9 cellular contexts compared by ENCODE assay signal in the genomic region with DNA sequence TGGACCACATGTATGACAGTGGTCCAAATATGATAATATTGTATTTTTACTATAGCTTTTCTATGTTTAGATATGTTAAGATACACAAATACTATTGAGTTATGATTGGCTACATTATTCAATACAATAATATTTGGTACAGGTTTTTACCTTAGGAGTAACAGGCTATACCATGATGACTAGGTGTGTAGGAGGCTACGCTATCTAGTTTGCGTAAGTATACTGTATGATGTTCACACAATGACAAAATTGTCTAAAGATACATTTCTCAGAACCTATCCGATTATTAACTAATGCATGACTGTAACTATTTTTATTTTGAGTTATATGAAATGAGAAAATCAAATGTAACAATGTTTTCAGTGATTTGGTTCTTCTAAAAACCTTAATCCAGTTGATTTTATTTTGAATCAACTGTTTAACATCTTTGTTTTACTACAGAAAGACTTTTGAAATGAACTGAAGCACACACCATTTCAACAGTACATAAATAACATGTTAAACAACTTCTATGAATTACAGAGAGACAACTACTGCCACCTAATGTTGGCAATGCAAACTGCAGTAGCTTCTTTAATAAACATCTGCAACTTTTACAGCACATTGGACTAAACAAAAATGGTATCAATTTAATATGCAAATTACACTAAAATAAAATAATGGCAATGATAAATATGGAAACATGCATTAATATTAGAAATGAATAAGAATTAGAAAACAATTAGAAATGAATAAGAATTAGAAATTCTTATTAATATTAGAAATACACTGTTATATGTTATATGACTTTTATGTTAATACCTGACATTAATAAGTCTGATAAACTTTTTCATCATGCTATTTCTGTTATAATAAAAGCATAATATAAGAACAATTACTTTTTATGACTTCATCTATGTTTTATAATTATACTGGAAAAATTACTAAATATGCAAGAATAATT.
DNase-seq lines count a peak whose midpoint lies in the region; ATAC-seq and TF ChIP-seq lines count a peak whose summit lies in the region.
"Had no signal": no experiment of that assay in that cellular context is flagged by ENCODE, and none has a peak within 500 bp of the region (broad histone marks: within the 10 kb centered on the region; RNA-seq: fewer than 3 reads in every experiment).

No MANE protein-coding gene starts in this region.

- H3K36me3 ChIP-seq in Panc1 (ENCODE audit: control insufficient read depth, insufficient read depth, low read length) (no peaks in the 10 kb centered on the region), vagina (no peaks in the 10 kb centered on the region)
- H3K36me3 ChIP-seq: BLaER1 treated with 17β-estradiol and CSF1 and Interleukin-3, amounts not matched to agents 10 nM and 100 nM had no signal

- H3K9me3 ChIP-seq in Panc1 (ENCODE audit: control insufficient read depth, insufficient read depth, low read depth, low read length) (no peaks in the 10 kb centered on the region), vagina (no peaks in the 10 kb centered on the region)
- H3K9me3 ChIP-seq: BLaER1 treated with 17β-estradiol and CSF1 and Interleukin-3, amounts not matched to agents 10 nM and 100 nM had no signal

- BruUV-seq in Panc1 (replicated peaks; lab: Mats Ljungman, UMichigan) = no TSS peak

- ATAC-seq in GM19397 (IDR thresholded peaks at IDR 0.05; ENCODE audit: unreplicated experiment) = peak; percentile 55
- ATAC-seq in Panc1 = no peak

- peak; percentile 65 for TF ChIP-seq RAD21 in Ishikawa (IDR thresholded peaks at IDR 0.05; ENCODE audit: low read depth)

- H3K4me3 ChIP-seq in Panc1 (ENCODE audit: low read depth in 2 of 2, low read length in 2 of 2) (no peak overlapping the region), cardiac fibroblast (replicated peaks in 1 of 2; ENCODE audit: low read depth in 2 of 2, low read length in 2 of 2) (no peak overlapping the region), vagina (no peak overlapping the region)
- H3K4me3 ChIP-seq: BLaER1 treated with 17β-estradiol and CSF1 and Interleukin-3, amounts not matched to agents 10 nM and 100 nM had no signal

- H3K4me1 ChIP-seq in Panc1 (ENCODE audit: control insufficient read depth, insufficient read depth, low read length) (no peaks in the 10 kb centered on the region), vagina (no peaks in the 10 kb centered on the region)
- H3K4me1 ChIP-seq: BLaER1 treated with 17β-estradiol and CSF1 and Interleukin-3, amounts not matched to agents 10 nM and 100 nM had no signal

- H3K27me3 ChIP-seq in Panc1 (ENCODE audit: control insufficient read depth, insufficient read depth, low read length) = no peaks in the 10 kb centered on the region
- no peaks in the 10 kb centered on the region for H3K27me3 ChIP-seq in vagina
- H3K27me3 ChIP-seq: BLaER1 treated with 17β-estradiol and CSF1 and Interleukin-3, amounts not matched to agents 10 nM and 100 nM had no signal

- POLR2A ChIA-PET in Panc1 (lab: Charles Lee) = no interaction called here

- TF ChIP-seq POLR2A in vagina (IDR thresholded peaks at IDR 0.05) = no peak

- intact Hi-C loops in Panc1 (cut with micrococcal nuclease; ENCODE audit: unreplicated experiment) (loop anchor here (5.0 kb wide), 1 partner anchor 52 kb away; no protein-coding TSS in a partner anchor), vagina (cut with DNase I) (loop anchor here (5.0 to 10.0 kb wide), 2 partner anchors 50 to 712 kb away; a partner anchor contains a TSS)

- TF ChIP-seq CTCF in Panc1 (IDR thresholded peaks at IDR 0.05) = peak; percentile 77; the same call in 1 of the 2 replicates
- peak; percentile 77 for TF ChIP-seq CTCF in cardiac fibroblast (IDR thresholded peaks at IDR 0.05; ENCODE audit: low read depth, low read length)
- TF ChIP-seq CTCF in vagina (IDR thresholded peaks at IDR 0.05) = peak; percentile 74 to 84 (median 82)

- TF ChIP-seq EP300 in Ishikawa (IDR thresholded peaks at IDR 0.05; ENCODE audit: borderline replicate concordance) = no peak

- CTCF ChIA-PET in Panc1 (lab: Charles Lee) = interaction anchor here (0.6 kb wide), 1 partner anchor 49 kb away, joined by 3 read pairs; no protein-coding TSS in a partner anchor

- in situ Hi-C loops in Panc1 (cut with HindIII; ENCODE audit: low pct_unique_long_range_greater_than_20kb, low sequenced_read_pairs) = no loop called here

- H3K27ac ChIP-seq in Panc1 (ENCODE audit: low read length) (no peak overlapping the region), vagina (no peak overlapping the region)
- H3K27ac ChIP-seq: BLaER1 treated with 17β-estradiol and CSF1 and Interleukin-3, amounts not matched to agents 10 nM and 100 nM had no signal

- DNase-seq in NCI-H1417 (lab: John Stamatoyannopoulos, UW) (peak; percentile 46 to 83 (median 67)), NCI-H1417 treated with DMSO at 0.1 percent for 48 hours (lab: John Stamatoyannopoulos, UW) (no peak), Panc1 (ENCODE audit: low read depth, low spot score) (peak; percentile 56), cardiac fibroblast (ENCODE audit: low read depth in 2 of 2) (peak; percentile 77 to 79), medulla oblongata (ENCODE audit: extremely low spot score) (peak; percentile 81), vagina (ENCODE audit: extremely low spot score in 2 of 2) (no peak)

TF ChIP-seq in Ishikawa, 13 proteins besides CTCF, POLR2A, EP300 and RAD21:
- TF ChIP-seq, protein P1, sequence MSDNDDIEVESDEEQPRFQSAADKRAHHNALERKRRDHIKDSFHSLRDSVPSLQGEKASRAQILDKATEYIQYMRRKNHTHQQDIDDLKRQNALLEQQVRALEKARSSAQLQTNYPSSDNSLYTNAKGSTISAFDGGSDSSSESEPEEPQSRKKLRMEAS (IDR thresholded peaks at IDR 0.05) = no peak
- TF ChIP-seq FOXM1 (IDR thresholded peaks at IDR 0.05; ENCODE audit: borderline replicate concordance, low read depth) (no peak), TAF1 (IDR thresholded peaks at IDR 0.05; ENCODE audit: low read depth) (no peak), TCF12 (IDR thresholded peaks at IDR 0.05; ENCODE audit: low read depth) (no peak), YY1 (IDR thresholded peaks at IDR 0.05; ENCODE audit: low read depth) (no peak), EGR1 (IDR thresholded peaks at IDR 0.05) (no peak), TEAD4 (IDR thresholded peaks at IDR 0.05) (no peak; the same call in 1 of the 2 replicates), CEBPB (IDR thresholded peaks at IDR 0.05) (no peak), NFIC (IDR thresholded peaks at IDR 0.05) (no peak), ZBTB7A (IDR thresholded peaks at IDR 0.05; ENCODE audit: low read depth) (no peak)

Comparison
In these comparisons a context has a peak if more than half of its experiments do, and no peak if none do; other contexts are left out.
1. DNase-seq: peak in NCI-H1417 (3 of 3), Panc1 (single experiment), cardiac fibroblast (2 of 2) and medulla oblongata (single experiment); none in NCI-H1417 treated with DMSO at 0.1 percent for 48 hours (single experiment) and vagina (0 of 2).
2. Peak in every context shown above with its lines, with median percentiles within 50 percentile points of each other: CTCF ChIP-seq.